In genomic region chr7:150633926-150634325, GRCh38 we compare ENCODE assay signal across 22 cellular contexts. TPM values are rescaled to one million over a fixed set of nuclear protein-coding genes. Genes with fewer than 3 reads are reported as not detected.
A peak's percentile ranks its signal among the peaks of the same experiment; 100 is the strongest.
DNase-seq lines count a peak whose midpoint lies in the region; ATAC-seq, FAIRE-seq and TF ChIP-seq lines count a peak whose summit lies in the region.
"Had no signal": no experiment of that assay in that cellular context is flagged by ENCODE, and none has a peak within 500 bp of the region (broad histone marks: within the 10 kb centered on the region; RNA-seq: fewer than 3 reads in every experiment).

No MANE protein-coding gene starts in this region.

- peaks cover 74% of the 10 kb centered on the region for H3K4me1 Mint-ChIP-seq in activated T-cell treated with anti-CD3 and anti-CD28 coated beads, Interleukin-2, amount 50 U/mL, for 24 hours (ENCODE audit: low read depth)
- H3K4me1 Mint-ChIP-seq in CD8-positive, alpha-beta memory T cell, result peaks cover 78 to 86% (median 86%) of the 10 kb centered on the region in 3 donors
- peaks cover 49 to 62% of the 10 kb centered on the region in 2 donors for H3K4me1 Mint-ChIP-seq in natural killer cell treated with Interleukin-12 subunit alpha and Interleukin-12 subunit beta and Interleukin-15 and Interleukin-18, amount 100 ng/mL, for 72 hours (ENCODE audit: low read depth in 2 of 2)
- H3K4me1 Mint-ChIP-seq: nephron had no signal

- FAIRE-seq in D721Med (lab: Jason Lieb, UNC), result no peak
- FAIRE-seq: endometrium, GM12878, islet of Langerhans had no signal

- peaks cover 15% of the 10 kb centered on the region for H3K36me3 ChIP-seq in CD8-positive, alpha-beta memory T cell (ENCODE audit: insufficient read depth, low read length)
- H3K36me3 ChIP-seq: stomach had no signal

- H3K36me3 Mint-ChIP-seq in activated T-cell treated with anti-CD3 and anti-CD28 coated beads, Interleukin-2, amount 50 U/mL, for 24 hours (ENCODE audit: low read depth), result peaks cover 71% of the 10 kb centered on the region
- H3K36me3 Mint-ChIP-seq in CD8-positive, alpha-beta memory T cell, result peaks cover 23 to 65% (median 57%) of the 10 kb centered on the region in 3 donors
- H3K36me3 Mint-ChIP-seq in activated naive CD4-positive, alpha-beta T cell treated with anti-CD3 and anti-CD28 coated beads, Interleukin-2, amount 50 U/mL, for 72 hours, result peaks cover 74 to 77% of the 10 kb centered on the region in 2 donors
- H3K36me3 Mint-ChIP-seq in natural killer cell treated with Interleukin-12 subunit alpha and Interleukin-12 subunit beta and Interleukin-15 and Interleukin-18, amount 100 ng/mL, for 72 hours, result peaks cover 54% of the 10 kb centered on the region

- no peaks in the 10 kb centered on the region for H3K27me3 ChIP-seq in CD8-positive, alpha-beta memory T cell (ENCODE audit: insufficient read depth, low read length, poor library complexity, severe bottlenecking)
- H3K27me3 ChIP-seq: stomach had no signal

- POLR2A ChIA-PET in CD8-positive, alpha-beta memory T cell (lab: Charles Lee), result no interaction called here

- H3K27ac ChIP-seq in CD8-positive, alpha-beta memory T cell (ENCODE audit: low read depth, low read length), result no peak overlapping the region

- peaks cover 33% of the 10 kb centered on the region for H3K9me3 Mint-ChIP-seq in activated T-cell treated with anti-CD3 and anti-CD28 coated beads, Interleukin-2, amount 50 U/mL, for 24 hours
- H3K9me3 Mint-ChIP-seq in CD8-positive, alpha-beta memory T cell, result peaks cover 14 to 40% (median 31%) of the 10 kb centered on the region in 5 donors
- peaks cover 25 to 36% of the 10 kb centered on the region in 2 donors for H3K9me3 Mint-ChIP-seq in activated naive CD4-positive, alpha-beta T cell treated with anti-CD3 and anti-CD28 coated beads, Interleukin-2, amount 50 U/mL, for 72 hours
- H3K9me3 Mint-ChIP-seq in natural killer cell treated with Interleukin-12 subunit alpha and Interleukin-12 subunit beta and Interleukin-15 and Interleukin-18, amount 100 ng/mL, for 72 hours, result peaks cover 21% of the 10 kb centered on the region

- DNase-seq in activated T-cell treated with anti-CD3 and anti-CD28 coated beads, Interleukin-2, amount 50 U/mL, for 24 hours, result no peak
- DNase-seq in activated T-cell treated with anti-CD3 and anti-CD28 coated beads for 4 hours (no peak), D721Med (ENCODE audit: insufficient read length, low spot score) (no peak), midbrain (lab: John Stamatoyannopoulos, UW) (no peak)
- DNase-seq in CD8-positive, alpha-beta memory T cell, result no peak
- no peak for DNase-seq in activated naive CD4-positive, alpha-beta T cell treated with anti-CD3 and anti-CD28 coated beads, Interleukin-2, amount 50 U/mL, for 72 hours (ENCODE audit: low spot score in 2 of 2)
- no peak for DNase-seq in natural killer cell treated with Interleukin-12 subunit alpha and Interleukin-12 subunit beta and Interleukin-15 and Interleukin-18, amount 100 ng/mL, for 72 hours (ENCODE audit: low spot score)
- DNase-seq: ACHN; activated CD4-positive, alpha-beta T cell treated with anti-CD3 and anti-CD28 coated beads, Interleukin-2, amount 50 U/mL, for 48 hours; activated effector memory CD4-positive, alpha-beta T cell treated with anti-CD3 and anti-CD28 coated beads, Interleukin-2, amount 50 U/mL, for 16 hours; C1 segment of cervical spinal cord; H7; mammary epithelial cell; NCI-H1092 treated with DMSO at 0.1 percent for 48 hours; NCI-H524 treated with DMSO at 0.1 percent for 48 hours; stimulated activated CD4-positive, alpha-beta T cell treated with anti-CD3 and anti-CD28 coated beads, Interleukin-2, amount 100 ng/mL, for 24 hours; stomach had no signal

- ATAC-seq in activated naive CD4-positive, alpha-beta T cell treated with anti-CD3 and anti-CD28 coated beads, Interleukin-2, amount 50 U/mL, for 72 hours, result no peak
- ATAC-seq in natural killer cell treated with Interleukin-12 subunit alpha and Interleukin-12 subunit beta and Interleukin-15 and Interleukin-18, amount 100 ng/mL, for 72 hours, result no peak
- no peak for ATAC-seq in GM21723 (IDR thresholded peaks at IDR 0.05; ENCODE audit: unreplicated experiment)
- ATAC-seq: GM12878 had no signal

- no peak overlapping the region for H3K4me3 ChIP-seq in CD8-positive, alpha-beta memory T cell (ENCODE audit: low read length)
- H3K4me3 ChIP-seq: GM12878, stomach had no signal

- H3K27me3 Mint-ChIP-seq in activated T-cell treated with anti-CD3 and anti-CD28 coated beads, Interleukin-2, amount 50 U/mL, for 24 hours, result no peaks in the 10 kb centered on the region
- H3K27me3 Mint-ChIP-seq in CD8-positive, alpha-beta memory T cell, result no peaks in the 10 kb centered on the region
- H3K27me3 Mint-ChIP-seq in natural killer cell treated with Interleukin-12 subunit alpha and Interleukin-12 subunit beta and Interleukin-15 and Interleukin-18, amount 100 ng/mL, for 72 hours, result no peaks in the 10 kb centered on the region

- H3K27ac Mint-ChIP-seq in activated T-cell treated with anti-CD3 and anti-CD28 coated beads, Interleukin-2, amount 50 U/mL, for 24 hours, result peak overlapping the region; percentile 80
- H3K27ac Mint-ChIP-seq in CD8-positive, alpha-beta memory T cell, result peak overlapping the region; percentile 88 to 98 (median 90)
- H3K27ac Mint-ChIP-seq in activated naive CD4-positive, alpha-beta T cell treated with anti-CD3 and anti-CD28 coated beads, Interleukin-2, amount 50 U/mL, for 72 hours, result peak overlapping the region; percentile 52 to 79
- peak overlapping the region; percentile 65 to 92 for H3K27ac Mint-ChIP-seq in natural killer cell treated with Interleukin-12 subunit alpha and Interleukin-12 subunit beta and Interleukin-15 and Interleukin-18, amount 100 ng/mL, for 72 hours
- H3K27ac Mint-ChIP-seq: nephron had no signal

- no peak for TF ChIP-seq CTCF in D721Med (IDR thresholded peaks at IDR 0.05; ENCODE audit: insufficient read depth, missing control alignments)

- H3K4me1 ChIP-seq in CD8-positive, alpha-beta memory T cell (ENCODE audit: insufficient read depth, low read length), result peaks cover 49% of the 10 kb centered on the region
- H3K4me1 ChIP-seq: stomach had no signal

- peak overlapping the region; percentile 8 for H3K4me3 Mint-ChIP-seq in activated T-cell treated with anti-CD3 and anti-CD28 coated beads, Interleukin-2, amount 50 U/mL, for 24 hours
- peak overlapping the region; percentile 58 to 97 (median 77) for H3K4me3 Mint-ChIP-seq in CD8-positive, alpha-beta memory T cell
- peak overlapping the region; percentile 19 for H3K4me3 Mint-ChIP-seq in natural killer cell treated with Interleukin-12 subunit alpha and Interleukin-12 subunit beta and Interleukin-15 and Interleukin-18, amount 100 ng/mL, for 72 hours
- H3K4me3 Mint-ChIP-seq: nephron had no signal

- CTCF ChIA-PET in CD8-positive, alpha-beta memory T cell (lab: Charles Lee), result interaction anchor here (1.1 to 3.5 kb wide), 5 partner anchors 14 to 184 kb away, joined by 3 to 19 read pairs (median 3); partner anchors contain the start of genes GIMAP7 and GIMAP8

- H3K9me3 ChIP-seq in CD8-positive, alpha-beta memory T cell (ENCODE audit: low read length), result peaks cover under 1% of the 10 kb centered on the region

RNA-seq across cellular contexts. Expression of gene GIMAP6, which starts 1.7 kb away (rescaled TPM):
- 10 to 100 TPM; 44.9 to 45.8 TPM for total RNA-seq in CD8-positive, alpha-beta memory T cell
- polyA plus RNA-seq in CD8-positive, alpha-beta memory T cell, result 199 TPM
- total RNA-seq in activated naive CD4-positive, alpha-beta T cell treated with anti-CD3 and anti-CD28 coated beads, Interleukin-2, amount 50 U/mL, for 72 hours, result 10 to 100 TPM; 35.9 to 43.2 TPM
- total RNA-seq in natural killer cell treated with Interleukin-12 subunit alpha and Interleukin-12 subunit beta and Interleukin-15 and Interleukin-18, amount 100 ng/mL, for 72 hours, result 10 to 100 TPM; 55.8 to 88.4 TPM
- total RNA-seq: H7, mammary epithelial cell had no signal
- polyA plus RNA-seq: mammary epithelial cell had no signal

RNA-seq across cellular contexts. Expression of gene GIMAP2, which starts 51.6 kb away (rescaled TPM):
- total RNA-seq in CD8-positive, alpha-beta memory T cell, result 10 to 100 TPM; 40.4 to 42.9 TPM
- 88.0 TPM for polyA plus RNA-seq in CD8-positive, alpha-beta memory T cell
- 10 to 100 TPM; 47.8 to 56.5 TPM for total RNA-seq in activated naive CD4-positive, alpha-beta T cell treated with anti-CD3 and anti-CD28 coated beads, Interleukin-2, amount 50 U/mL, for 72 hours
- 10 to 100 TPM; 26.1 to 39.2 TPM for total RNA-seq in natural killer cell treated with Interleukin-12 subunit alpha and Interleukin-12 subunit beta and Interleukin-15 and Interleukin-18, amount 100 ng/mL, for 72 hours
- total RNA-seq: H7 had no signal

Comparison
In these comparisons a context has a peak if more than half of its experiments do, and no peak if none do; other contexts are left out.
1. H3K4me3 Mint-ChIP-seq: peak in every context shown above with its lines; median percentile 77 in CD8-positive, alpha-beta memory T cell; 19 in natural killer cell treated with Interleukin-12 subunit alpha and Interleukin-12 subunit beta and Interleukin-15 and Interleukin-18, amount 100 ng/mL, for 72 hours; 8 in activated T-cell treated with anti-CD3 and anti-CD28 coated beads, Interleukin-2, amount 50 U/mL, for 24 hours.